In genomic region chr3:143430582-143430981, GRCh38 we compare ENCODE assay signal across 17 cellular contexts.
A peak's percentile ranks its signal among the peaks of the same experiment; 100 is the strongest.
DNase-seq lines count a peak whose midpoint lies in the region; ATAC-seq, FAIRE-seq and TF ChIP-seq lines count a peak whose summit lies in the region.
"Had no signal": no experiment of that assay in that cellular context is flagged by ENCODE, and none has a peak within 500 bp of the region (broad histone marks: within the 10 kb centered on the region; RNA-seq: fewer than 3 reads in every experiment).

No MANE protein-coding gene starts in this region.

- H3K4me1 ChIP-seq in HepG2 (ENCODE audit: insufficient read depth, low read length) (no peaks in the 10 kb centered on the region), right lobe of liver (no peaks in the 10 kb centered on the region), MM.1S (ENCODE audit: low read length) (peaks cover 20% of the 10 kb centered on the region), GM12878 (ENCODE audit: control insufficient read depth, insufficient read depth, low read length) (peaks cover 4% of the 10 kb centered on the region; the same call in 1 of the 2 replicates)

- H3K4me2 ChIP-seq in HepG2 (ENCODE audit: low read depth, low read length) (no peak overlapping the region), MM.1S (ENCODE audit: low read depth, low read length) (peak overlapping the region; percentile 14; the same call in 1 of the 2 replicates), GM12878 (ENCODE audit: control insufficient read depth, insufficient read depth) (no peak overlapping the region)

- CTCF ChIA-PET in HepG2 (lab: Yijun Ruan, JAX; ENCODE audit: low intra/inter-chr PET ratio, low total read pairs): no interaction called here
- CTCF ChIA-PET in GM12878 (lab: Yijun Ruan, JAX): interaction anchor here (0.8 kb wide), 1 partner anchor 9 kb away, joined by 3 read pairs; no protein-coding TSS in a partner anchor

- BruUV-seq in HepG2 (replicated peaks; lab: Mats Ljungman, UMichigan) (no TSS peak), GM12878 (replicated peaks; lab: Mats Ljungman, UMichigan) (no TSS peak)

- POLR2A ChIA-PET in HepG2 (lab: Yijun Ruan, JAX) (no interaction called here), GM12878 (lab: Charles Lee) (no interaction called here)

- TF ChIP-seq RAD21 in HepG2 (CRISPR knock-in tag; IDR thresholded peaks at IDR 0.05): no peak
- TF ChIP-seq RAD21 in GM12878 (IDR thresholded peaks at IDR 0.05; ENCODE audit: insufficient read depth, low read depth, low read length): no peak

- no CpG with 5 or more reads among the region's 1 CpG for WGBS in HepG2 (ENCODE audit: low lambda C conversion rate)
- WGBS in right lobe of liver (ENCODE audit: insufficient coverage, low coverage, low lambda C conversion rate, missing lambda C conversion rate): 80% methylated on average over 1 of the region's 1 CpG
- WGBS in GM12878 (ENCODE audit: insufficient coverage, insufficient replicate concordance, low lambda C conversion rate, missing lambda C conversion rate): 69% methylated on average over 1 of the region's 1 CpG

- H3K27me3 ChIP-seq in HepG2 (ENCODE audit: control insufficient read depth in 1 of 2, insufficient read depth in 2 of 2, low read length in 2 of 2): no peaks in the 10 kb centered on the region
- H3K27me3 ChIP-seq in right lobe of liver: no peaks in the 10 kb centered on the region
- no peaks in the 10 kb centered on the region for H3K27me3 ChIP-seq in MM.1S (replicated peaks; ENCODE audit: insufficient read depth, low read length)
- H3K27me3 ChIP-seq in GM12878 (replicated peaks in 1 of 2; ENCODE audit: control insufficient read depth in 2 of 2, insufficient read depth in 2 of 2, low read length in 1 of 2): no peaks in the 10 kb centered on the region

- H3K36me3 ChIP-seq in HepG2 (replicated peaks in 1 of 2; ENCODE audit: control insufficient read depth in 1 of 2, insufficient read depth in 2 of 2, low read length in 2 of 2): no peaks in the 10 kb centered on the region
- no peaks in the 10 kb centered on the region for H3K36me3 ChIP-seq in right lobe of liver
- H3K36me3 ChIP-seq in MM.1S (replicated peaks; ENCODE audit: insufficient read depth, low read length): no peaks in the 10 kb centered on the region
- H3K36me3 ChIP-seq in GM12878 (ENCODE audit: control insufficient read depth in 2 of 2, insufficient read depth in 2 of 2, low read length in 1 of 2): no peaks in the 10 kb centered on the region

- in situ Hi-C loops in HepG2 (cut with HindIII; ENCODE audit: extremely low pct_ligation_motif_present, low pct_unique_long_range_greater_than_20kb) (no loop called here), GM12878 (cut with MboI) (loop anchor here (10.0 kb wide), 1 partner anchor 214 kb away; no protein-coding TSS in a partner anchor)

- H4K20me1 ChIP-seq in HepG2 (ENCODE audit: insufficient read depth, low read length) (no peaks in the 10 kb centered on the region), MM.1S (ENCODE audit: insufficient read depth, low read length) (no peaks in the 10 kb centered on the region), GM12878 (ENCODE audit: control insufficient read depth, insufficient read depth) (no peaks in the 10 kb centered on the region)

- intact Hi-C loops in HepG2 (cut with micrococcal nuclease; ENCODE audit: unreplicated experiment): no loop called here
- intact Hi-C loops in right lobe of liver (cut with DNase I): no loop called here
- intact Hi-C loops in GM12878 (cut with micrococcal nuclease; ENCODE audit: unreplicated experiment): loop anchor here (5.0 kb wide), 1 partner anchor 308 kb away; no protein-coding TSS in a partner anchor

- H3K79me2 ChIP-seq in HepG2 (ENCODE audit: insufficient read depth, low read length): no peaks in the 10 kb centered on the region
- H3K79me2 ChIP-seq in MM.1S (ENCODE audit: low read length): no peaks in the 10 kb centered on the region
- no peaks in the 10 kb centered on the region for H3K79me2 ChIP-seq in GM12878 (ENCODE audit: control insufficient read depth, insufficient read depth, low read length)

- no peak for TF ChIP-seq EP300 in HepG2 (IDR thresholded peaks at IDR 0.05; ENCODE audit: low read depth in 2 of 2, low read length in 2 of 2)
- no peak for TF ChIP-seq EP300 in HepG2 (CRISPR knock-in tag; IDR thresholded peaks at IDR 0.05; ENCODE audit: borderline replicate concordance)
- no peak for TF ChIP-seq EP300 in GM12878 (IDR thresholded peaks at IDR 0.05; ENCODE audit: borderline replicate concordance in 1 of 2, control insufficient read depth in 1 of 2, low read depth in 2 of 2, low read length in 2 of 2)

- no peaks in the 10 kb centered on the region for H3K9me3 ChIP-seq in HepG2 (ENCODE audit: low read length)
- no peaks in the 10 kb centered on the region for H3K9me3 ChIP-seq in right lobe of liver
- H3K9me3 ChIP-seq in MM.1S (replicated peaks; ENCODE audit: insufficient read depth, low read length): no peaks in the 10 kb centered on the region
- no peaks in the 10 kb centered on the region for H3K9me3 ChIP-seq in GM12878 (replicated peaks; ENCODE audit: control insufficient read depth, insufficient read depth, low read length)

- no peaks in the 10 kb centered on the region for H3K9me2 ChIP-seq in MM.1S (replicated peaks; ENCODE audit: insufficient read depth, low read length)

- H3K4me3 ChIP-seq in HepG2 (replicated peaks in 1 of 3; ENCODE audit: insufficient read depth in 1 of 3, low read depth in 2 of 3, low read length in 3 of 3) (no peak overlapping the region), right lobe of liver (no peak overlapping the region), MM.1S (ENCODE audit: low read length) (no peak overlapping the region), GM12878 (no peak overlapping the region)
- H3K4me3 ChIP-seq: GM23248 had no signal

- DNase-seq in HepG2 (ENCODE audit: low spot score) (no peak), right lobe of liver (no peak), MM.1S (no peak), GM12878 (ENCODE audit: low read depth, low spot score) (no peak), NCI-H526 (lab: John Stamatoyannopoulos, UW) (no peak), SIG-M5 treated with dmso at 0.1 percent for 504 hours (lab: John Stamatoyannopoulos, UW; ENCODE audit: unreplicated experiment) (no peak)
- DNase-seq: ACHN; CD8-positive, alpha-beta T cell; COR-L47; DMS153; GF-D8 had no signal

- TF ChIP-seq POLR2A in HepG2 (IDR thresholded peaks at IDR 0.05; ENCODE audit: insufficient read depth in 1 of 2, low read depth in 2 of 2, low read length in 2 of 2) (no peak), right lobe of liver (IDR thresholded peaks at IDR 0.05) (no peak), GM12878 (IDR thresholded peaks at IDR 0.05; ENCODE audit: low read depth, low read length) (no peak)

- H3K9ac ChIP-seq in HepG2 (ENCODE audit: insufficient read depth, low read depth, low read length) (no peak overlapping the region), MM.1S (ENCODE audit: low read length) (no peak overlapping the region), GM12878 (ENCODE audit: control insufficient read depth, insufficient read depth, low read length) (no peak overlapping the region)
- H3K9ac ChIP-seq: GM23248 had no signal

- H2AFZ ChIP-seq in HepG2 (ENCODE audit: low read length) (no peak overlapping the region), MM.1S (ENCODE audit: low read length) (no peak overlapping the region), GM12878 (ENCODE audit: control insufficient read depth, low read depth, low read length) (no peak overlapping the region)
- H2AFZ ChIP-seq: GM23248 had no signal

- H3K27ac ChIP-seq in HepG2 (ENCODE audit: extremely low read length, insufficient read depth, low read length) (no peak overlapping the region), right lobe of liver (no peak overlapping the region), MM.1S (ENCODE audit: low read length) (peak overlapping the region; percentile 12; the same call in 1 of the 2 replicates), GM12878 (ENCODE audit: control insufficient read depth, insufficient read depth) (no peak overlapping the region)
- H3K27ac ChIP-seq: C4-2B, GM23248 had no signal

- SMC1A ChIA-PET in GM12878 (lab: Charles Lee; ENCODE audit: uncharacterized antibody, unreplicated experiment): no interaction called here

- ATAC-seq in HepG2: no peak
- ATAC-seq in right lobe of liver: no peak
- ATAC-seq in GM12878: no peak
- ATAC-seq in HG03442 (IDR thresholded peaks at IDR 0.05; ENCODE audit: unreplicated experiment): no peak
- ATAC-seq: CD8-positive, alpha-beta T cell; HCT116 had no signal

- no peak for TF ChIP-seq CTCF in HepG2 (CRISPR knock-in tag; IDR thresholded peaks at IDR 0.05)
- no peak for TF ChIP-seq CTCF in right lobe of liver (IDR thresholded peaks at IDR 0.05)
- no peak for TF ChIP-seq CTCF in MM.1S (IDR thresholded peaks at IDR 0.05; ENCODE audit: low read length)
- no peak for TF ChIP-seq CTCF in GM12878 (IDR thresholded peaks at IDR 0.05 in 2 of 3, conservative IDR thresholded peaks at IDR 0.05 in 1 of 3; ENCODE audit: control insufficient read depth in 2 of 3, extremely low read depth in 1 of 3, insufficient read depth in 1 of 3, low read depth in 3 of 3, low read length in 3 of 3)

- no peaks in the 10 kb centered on the region for H3F3A ChIP-seq in MM.1S (ENCODE audit: insufficient read depth, low read length)

- FAIRE-seq in HepG2 (lab: Jason Lieb, UNC) (no peak), GM12878 (lab: Jason Lieb, UNC) (no peak)
- FAIRE-seq: D721Med, H54 had no signal

- RAD21 ChIA-PET in GM12878 (lab: Charles Lee; ENCODE audit: unreplicated experiment): no interaction called here

TF ChIP-seq in HepG2, 621 proteins besides CTCF, POLR2A, EP300 and RAD21 (continues in another document):
- TF ChIP-seq, protein P1, sequence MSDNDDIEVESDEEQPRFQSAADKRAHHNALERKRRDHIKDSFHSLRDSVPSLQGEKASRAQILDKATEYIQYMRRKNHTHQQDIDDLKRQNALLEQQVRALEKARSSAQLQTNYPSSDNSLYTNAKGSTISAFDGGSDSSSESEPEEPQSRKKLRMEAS (IDR thresholded peaks at IDR 0.05): no peak
- TF ChIP-seq PAF1 (CRISPR knock-in tag; IDR thresholded peaks at IDR 0.05) (no peak), RFXAP (CRISPR knock-in tag; IDR thresholded peaks at IDR 0.05; ENCODE audit: borderline replicate concordance) (no peak), FOXA1 (IDR thresholded peaks at IDR 0.05) (no peak), FOXA1 (CRISPR knock-in tag; IDR thresholded peaks at IDR 0.05) (no peak), RAD51 (IDR thresholded peaks at IDR 0.05; ENCODE audit: borderline replicate concordance) (peak; percentile 87), GATAD1 (CRISPR knock-in tag; IDR thresholded peaks at IDR 0.05) (no peak)

TF ChIP-seq in GM12878, 131 proteins besides CTCF, POLR2A, EP300 and RAD21:
- TF ChIP-seq ZZZ3 (IDR thresholded peaks at IDR 0.05; ENCODE audit: control insufficient read depth, insufficient read length, low read depth) (no peak), RAD51 (IDR thresholded peaks at IDR 0.05) (0 out of 2 replicates have a peak, but pooled peaks have one; percentile 19)

Comparison
In these comparisons a context has a peak if more than half of its experiments do, and no peak if none do; other contexts are left out.
1. Of the 75 proteins assayed by ChIP-seq in both HepG2 and GM12878: peak only in HepG2: none; only in GM12878: none; in both: RAD51; in neither: 73; mixed calls (peak in some experiments, not most) for 1.